In the genomic region with DNA sequence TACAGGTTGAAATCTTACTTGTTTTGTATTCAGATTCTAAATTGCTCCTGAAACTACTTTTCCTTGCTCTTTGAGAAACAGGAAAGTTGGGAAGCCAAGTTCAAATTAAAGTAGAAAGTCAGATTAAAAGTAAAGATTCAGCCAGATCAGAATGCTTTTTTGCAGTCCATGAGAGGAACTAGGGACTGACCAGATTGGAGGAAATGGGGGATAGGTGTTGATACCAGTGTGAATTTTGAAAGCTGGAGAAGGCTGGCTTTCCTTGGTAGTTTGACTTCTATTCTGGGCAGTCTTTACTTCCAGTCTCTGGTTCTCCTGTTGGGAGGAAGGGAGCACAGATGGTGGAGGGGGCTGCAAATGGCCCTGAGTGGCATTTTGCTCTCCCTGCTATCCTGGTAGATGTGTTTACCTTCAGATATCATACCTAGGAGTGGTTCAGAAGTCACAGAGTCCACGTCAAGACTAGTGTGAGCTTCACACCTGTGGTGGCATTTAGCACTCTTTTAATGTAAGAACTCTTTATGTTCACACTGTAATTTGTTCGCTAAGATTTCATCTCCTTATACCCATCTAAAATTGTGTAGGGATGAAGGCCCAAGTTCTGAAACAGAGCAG, we compare ENCODE assay signal across 26 cellular contexts.
"Had no signal": no experiment of that assay in that cellular context is flagged by ENCODE, and none has a peak within 500 bp of the region (broad histone marks: within the 10 kb centered on the region; RNA-seq: fewer than 3 reads in every experiment).

No MANE protein-coding gene starts in this region.

- H3K9ac ChIP-seq: neural progenitor cell had no signal

- H3K9me3 ChIP-seq: ascending aorta, heart left ventricle, psoas muscle, right atrium auricular region, tibial nerve had no signal

- H2AFZ ChIP-seq: neural progenitor cell had no signal

- H3K36me3 ChIP-seq: neural progenitor cell had no signal

- H3K27ac Mint-ChIP-seq: activated B cell treated with CpG ODN at 0.5 μM for 24 hours; activated CD8-positive, alpha-beta memory T cell treated with anti-CD3 and anti-CD28 coated beads, Interleukin-2, amount 10 ng/mL, durations not matched to agents 7 days and 5 days; activated CD8-positive, alpha-beta T cell treated with anti-CD3 and anti-CD28 coated beads, Interleukin-2, amount 10 ng/mL, durations not matched to agents 7 days and 5 days; activated naive CD8-positive, alpha-beta T cell treated with anti-CD3 and anti-CD28 coated beads, Interleukin-2, amount 10 ng/mL, durations not matched to agents 7 days and 5 days; naive thymus-derived CD4-positive, alpha-beta T cell; neural progenitor cell had no signal

- H3K4me1 ChIP-seq: ascending aorta, right atrium auricular region, tibial nerve had no signal

- H3K9me3 Mint-ChIP-seq: activated B cell treated with CpG ODN at 0.5 μM for 24 hours; activated naive CD8-positive, alpha-beta T cell treated with anti-CD3 and anti-CD28 coated beads, Interleukin-2, amount 10 ng/mL, durations not matched to agents 7 days and 5 days; naive thymus-derived CD4-positive, alpha-beta T cell; neural progenitor cell had no signal

- ATAC-seq: activated CD8-positive, alpha-beta memory T cell treated with anti-CD3 and anti-CD28 coated beads, Interleukin-2, amount 10 ng/mL, durations not matched to agents 7 days and 5 days; activated CD8-positive, alpha-beta T cell treated with anti-CD3 and anti-CD28 coated beads, Interleukin-2, amount 10 ng/mL, durations not matched to agents 7 days and 5 days; esophagus mucosa; heart left ventricle; left ventricle myocardium superior; naive thymus-derived CD4-positive, alpha-beta T cell; psoas muscle had no signal

- H3K4me3 Mint-ChIP-seq: activated B cell treated with CpG ODN at 0.5 μM for 24 hours; activated CD8-positive, alpha-beta memory T cell treated with anti-CD3 and anti-CD28 coated beads, Interleukin-2, amount 10 ng/mL, durations not matched to agents 7 days and 5 days; activated CD8-positive, alpha-beta T cell treated with anti-CD3 and anti-CD28 coated beads, Interleukin-2, amount 10 ng/mL, durations not matched to agents 7 days and 5 days; activated naive CD8-positive, alpha-beta T cell treated with anti-CD3 and anti-CD28 coated beads, Interleukin-2, amount 10 ng/mL, durations not matched to agents 7 days and 5 days; naive thymus-derived CD4-positive, alpha-beta T cell; neural progenitor cell had no signal

- H3K4me3 ChIP-seq: ascending aorta, heart left ventricle, neural progenitor cell, psoas muscle, right atrium auricular region, tibial nerve had no signal

- DNase-seq: activated B cell treated with CpG ODN at 0.5 μM for 24 hours; activated CD4-positive, alpha-beta T cell treated with anti-CD3 and anti-CD28 coated beads, Interleukin-2, amount 50 U/mL, for 1 hour; activated CD8-positive, alpha-beta memory T cell treated with anti-CD3 and anti-CD28 coated beads, Interleukin-2, amount 10 ng/mL, durations not matched to agents 7 days and 5 days; activated CD8-positive, alpha-beta T cell treated with anti-CD3 and anti-CD28 coated beads, Interleukin-2, amount 10 ng/mL, durations not matched to agents 7 days and 5 days; activated effector memory CD4-positive, alpha-beta T cell treated with Interleukin-2 at 50 U/mL for 16 hours; activated naive CD4-positive, alpha-beta T cell treated with Interleukin-2 at 50 U/mL for 16 hours; activated naive CD8-positive, alpha-beta T cell treated with anti-CD3 and anti-CD28 coated beads, Interleukin-2, amount 10 ng/mL, durations not matched to agents 7 days and 5 days; activated T-cell treated with anti-CD3 and anti-CD28 coated beads, Interleukin-2, amount 50 U/mL, for 48 hours; brain microvascular endothelial cell; cortex of kidney; foreskin fibroblast; heart left ventricle; kidney glomerular epithelial cell; left ventricle myocardium superior; naive thymus-derived CD4-positive, alpha-beta T cell; occipital lobe; psoas muscle; stimulated activated CD4-positive, alpha-beta T cell treated with anti-CD3 and anti-CD28 coated beads, Interleukin-15, amount 100 ng/mL, for 24 hours; stimulated activated CD4-positive, alpha-beta T cell treated with anti-CD3 and anti-CD28 coated beads, Interleukin-2, amount 100 ng/mL, for 24 hours; stimulated activated naive CD4-positive, alpha-beta T cell; T-helper 2 cell had no signal

- H3K27ac ChIP-seq: ascending aorta, brain microvascular endothelial cell, neural progenitor cell, psoas muscle, right atrium auricular region, tibial nerve had no signal

- H3K27me3 ChIP-seq: ascending aorta, brain microvascular endothelial cell, heart left ventricle, neural progenitor cell, right atrium auricular region, tibial nerve had no signal

- H3K4me1 Mint-ChIP-seq: activated B cell treated with CpG ODN at 0.5 μM for 24 hours had no signal

- H3K27me3 Mint-ChIP-seq: activated CD8-positive, alpha-beta memory T cell treated with anti-CD3 and anti-CD28 coated beads, Interleukin-2, amount 10 ng/mL, durations not matched to agents 7 days and 5 days; activated naive CD8-positive, alpha-beta T cell treated with anti-CD3 and anti-CD28 coated beads, Interleukin-2, amount 10 ng/mL, durations not matched to agents 7 days and 5 days; naive thymus-derived CD4-positive, alpha-beta T cell had no signal
